ENCODE assay signal across 8 cellular contexts in the genomic region with DNA sequence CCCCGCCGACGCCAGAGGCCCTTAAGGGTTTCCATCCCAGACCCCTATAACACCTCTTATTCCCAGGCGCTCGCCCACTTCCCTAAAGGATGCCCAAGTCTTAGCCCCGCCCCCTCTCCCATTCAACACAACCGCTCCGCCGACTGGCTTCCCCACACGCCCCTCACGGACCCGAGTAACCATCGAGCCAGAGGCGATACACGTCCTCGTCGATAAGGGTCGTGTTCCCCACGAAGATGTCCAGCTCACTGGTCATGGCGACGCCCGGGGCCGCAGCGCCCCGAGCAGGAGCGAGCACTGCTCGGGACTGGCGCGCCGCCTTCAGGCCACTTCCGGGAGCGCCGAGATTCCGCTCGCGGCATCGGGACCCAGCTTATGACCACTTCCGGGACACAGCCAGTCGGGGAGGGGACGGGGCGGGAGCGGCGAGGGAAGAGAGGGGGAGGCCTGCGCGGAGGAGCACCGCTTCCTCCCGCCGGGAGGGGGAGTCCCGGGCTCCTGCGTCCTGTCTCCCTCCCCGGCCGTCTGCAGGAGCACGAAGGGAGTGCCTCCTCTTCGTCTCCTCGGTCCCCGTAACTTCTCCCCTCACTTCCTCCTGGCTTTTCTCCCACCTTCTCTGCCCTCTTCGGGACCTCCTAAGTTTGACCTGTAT. TPM values are rescaled to one million over a fixed set of nuclear protein-coding genes. Genes with fewer than 3 reads are reported as not detected.
DNase-seq lines count a peak whose midpoint lies in the region; ATAC-seq and TF ChIP-seq lines count a peak whose summit lies in the region.

Gene FIBP (minus strand): TSS at position 309 of the 652 bp plus-strand sequence. CDS start 53 bp downstream, at position 256.

- CTCF ChIA-PET in AG04450 (lab: Charles Lee) = interaction anchor here (0.6 to 8.9 kb wide), 66 partner anchors 9 to 1298 kb away, joined by 3 to 157 read pairs (median 6); partner anchors contain the start of genes CFL1, CTSW, FOSL1 and KAT5

- peak within 1 kb of the TSS; percentile 98 for H3K27ac ChIP-seq in AG04450 (ENCODE audit: low read depth, low read length)

- peak; percentile 43 for ATAC-seq in HG03354 (IDR thresholded peaks at IDR 0.05; ENCODE audit: poor library complexity, severe bottlenecking, unreplicated experiment)

- in situ Hi-C loops in GM18951 (cut with MboI; ENCODE audit: low sequenced_read_pairs, unreplicated experiment) = no loop called here

- H3K4me3 ChIP-seq in AG04450 (ENCODE audit: low read depth, low read length) = peak within 1 kb of the TSS; percentile 90
- peak within 1 kb of the TSS; percentile 63 for H3K4me3 ChIP-seq in kidney epithelial cell (ENCODE audit: low read depth, low read length)

- DNase-seq in AG04450 (ENCODE audit: low read depth, low spot score) (peak; percentile 94), NCI-H510A (lab: John Stamatoyannopoulos, UW) (peak; percentile 93), cerebellar nuclear complex (lab: John Stamatoyannopoulos, UW) (peak; percentile 62 to 78), kidney epithelial cell (ENCODE audit: low read depth) (peak; percentile 79)
- peak; percentile 91 for DNase-seq in activated CD4-positive, alpha-beta T cell treated with anti-CD3 and anti-CD28 coated beads for 1 hour
- DNase-seq in stimulated activated CD4-positive, alpha-beta T cell treated with anti-CD3 and anti-CD28 coated beads, Interleukin-15, amount 100 ng/mL, for 24 hours = peak; percentile 98

- no peaks in the 10 kb centered on the region for H3K27me3 ChIP-seq in AG04450 (ENCODE audit: control insufficient read depth, insufficient read depth, low read length)
- H3K27me3 ChIP-seq in kidney epithelial cell (ENCODE audit: control insufficient read depth, insufficient read depth, low read length) = no peaks in the 10 kb centered on the region

- TF ChIP-seq POLR2A in GM18951 (IDR thresholded peaks at IDR 0.05; ENCODE audit: extremely low read depth, insufficient read depth, insufficient read length) = peak; percentile 96

- H3K9me3 ChIP-seq in AG04450 (ENCODE audit: control insufficient read depth, insufficient read depth, low read length) = no peaks in the 10 kb centered on the region

- POLR2A ChIA-PET in AG04450 (lab: Yijun Ruan, JAX) = interaction anchor here (0.5 to 7.3 kb wide), 21 partner anchors 10 to 273 kb away, joined by 3 to 153 read pairs (median 4); partner anchors contain the start of genes BANF1, CFL1, EIF1AD and FOSL1

- H3K36me3 ChIP-seq in kidney epithelial cell (ENCODE audit: control insufficient read depth, insufficient read depth, low read length) = peaks cover 11% of the 10 kb centered on the region

- TF ChIP-seq CTCF in AG04450 (IDR thresholded peaks at IDR 0.05; ENCODE audit: low read depth, low read length) (peak; percentile 74), kidney epithelial cell (IDR thresholded peaks at IDR 0.05; ENCODE audit: insufficient read depth, low read length, poor library complexity, severe bottlenecking) (peak; percentile 89)

RNA-seq across cellular contexts. Expression of gene FIBP, which starts in this region (rescaled TPM):
- 126 and 160 TPM in 2 replicates for polyA plus RNA-seq in AG04450 (2011; rRNA removed)
- 116 and 143 TPM in 2 replicates for polyA minus RNA-seq in AG04450 (2011; rRNA and poly(A)+ RNA removed)
- total RNA-seq in kidney epithelial cell = 142 and 144 TPM in 2 replicates

Comparison
In these comparisons a context has a peak if more than half of its experiments do, and no peak if none do; other contexts are left out.
1. Peak in every context shown above with its lines: DNase-seq, ATAC-seq, H3K4me3 ChIP-seq and H3K27ac ChIP-seq.